Comparison of ENCODE assay signal across 9 cellular contexts in genomic region chr3:186014866-186015265, GRCh38.
"Had no signal": no experiment of that assay in that cellular context is flagged by ENCODE, and none has a peak within 500 bp of the region (broad histone marks: within the 10 kb centered on the region; RNA-seq: fewer than 3 reads in every experiment).

No MANE protein-coding gene starts in this region.

- H3K9me3 ChIP-seq: HAP-1 had no signal

- DNase-seq: H7, IMR-90, KG1 had no signal

- H3K4me3 ChIP-seq: GM23338, HAP-1, K562 had no signal

- ATAC-seq: GM23338, HCT116, K562 had no signal

- FAIRE-seq: H1, K562 had no signal

- H3K27ac ChIP-seq: HL-60 had no signal

- H3K36me3 ChIP-seq: HAP-1 had no signal

- H3K4me1 ChIP-seq: HAP-1 had no signal
